Comparison of ENCODE assay signal across 9 cellular contexts in genomic region chr9:86854898-86855523, GRCh38.
DNase-seq lines count a peak whose midpoint lies in the region; ATAC-seq and TF ChIP-seq lines count a peak whose summit lies in the region.
"Had no signal": no experiment of that assay in that cellular context is flagged by ENCODE, and none has a peak within 500 bp of the region (broad histone marks: within the 10 kb centered on the region; RNA-seq: fewer than 3 reads in every experiment).

No MANE protein-coding gene starts in this region.

- no peaks in the 10 kb centered on the region for H3K9me3 ChIP-seq in iPS DF 6.9 (ENCODE audit: control insufficient read depth, insufficient read depth, low read length)

- H3K27me3 Mint-ChIP-seq in type B pancreatic cell: peaks cover 3% of the 10 kb centered on the region

- H3K4me3 ChIP-seq in iPS DF 6.9 (ENCODE audit: low read length): no peak overlapping the region

- no peaks in the 10 kb centered on the region; the same call in 1 of the 2 replicates for H3K27me3 ChIP-seq in iPS DF 6.9 (ENCODE audit: control insufficient read depth, insufficient read depth, low read length)

- no peaks in the 10 kb centered on the region for H3K36me3 Mint-ChIP-seq in type B pancreatic cell

- no peaks in the 10 kb centered on the region for H3K9me3 Mint-ChIP-seq in type B pancreatic cell

- H3K27ac ChIP-seq in iPS DF 6.9 (ENCODE audit: low read length): no peak overlapping the region

- peak overlapping the region; percentile 25 for H3K4me3 Mint-ChIP-seq in type B pancreatic cell

- ATAC-seq in SK-N-SH treated with all-trans-retinoic acid at 6 μM for 48 hours (peak; percentile 99), GM18909 (IDR thresholded peaks at IDR 0.05; ENCODE audit: poor library complexity, unreplicated experiment) (no peak), HG03565 (IDR thresholded peaks at IDR 0.05; ENCODE audit: unreplicated experiment) (no peak), HG03025 (IDR thresholded peaks at IDR 0.05; ENCODE audit: low FRiP score, unreplicated experiment) (no peak)

- DNase-seq in NCI-H2107 treated with DMSO at 0.1 percent for 48 hours (lab: John Stamatoyannopoulos, UW; ENCODE audit: unreplicated experiment) (peak; percentile 1), NCI-H2107 (lab: John Stamatoyannopoulos, UW) (no peak), iPS DF 6.9 (ENCODE audit: low read depth, low spot score) (peak; percentile 79), type B pancreatic cell (ENCODE audit: extremely low spot score, unreplicated experiment) (no peak)
- DNase-seq: erythroblast had no signal

- H3K27ac Mint-ChIP-seq in type B pancreatic cell: peak overlapping the region; percentile 49

- WGBS in iPS DF 6.9 (ENCODE audit: insufficient coverage, insufficient read length): no CpG with 5 or more reads among the region's 5 CpGs

- H3K36me3 ChIP-seq in iPS DF 6.9 (ENCODE audit: control insufficient read depth, insufficient read depth, low read length): no peaks in the 10 kb centered on the region

- TF ChIP-seq CTCF in type B pancreatic cell (conservative IDR thresholded peaks at IDR 0.05): no peak

- H3K4me1 Mint-ChIP-seq in type B pancreatic cell (ENCODE audit: unreplicated experiment): peaks cover 50% of the 10 kb centered on the region

- H3K4me1 ChIP-seq in iPS DF 6.9 (ENCODE audit: control insufficient read depth, insufficient read depth, low read length): peaks cover under 1% of the 10 kb centered on the region; the same call in 1 of the 2 replicates

TF ChIP-seq in SK-N-SH treated with all-trans-retinoic acid at 6 μM for 48 hours, 23 proteins besides CTCF, POLR2A, EP300 and RAD21:
- TF ChIP-seq, protein P1, sequence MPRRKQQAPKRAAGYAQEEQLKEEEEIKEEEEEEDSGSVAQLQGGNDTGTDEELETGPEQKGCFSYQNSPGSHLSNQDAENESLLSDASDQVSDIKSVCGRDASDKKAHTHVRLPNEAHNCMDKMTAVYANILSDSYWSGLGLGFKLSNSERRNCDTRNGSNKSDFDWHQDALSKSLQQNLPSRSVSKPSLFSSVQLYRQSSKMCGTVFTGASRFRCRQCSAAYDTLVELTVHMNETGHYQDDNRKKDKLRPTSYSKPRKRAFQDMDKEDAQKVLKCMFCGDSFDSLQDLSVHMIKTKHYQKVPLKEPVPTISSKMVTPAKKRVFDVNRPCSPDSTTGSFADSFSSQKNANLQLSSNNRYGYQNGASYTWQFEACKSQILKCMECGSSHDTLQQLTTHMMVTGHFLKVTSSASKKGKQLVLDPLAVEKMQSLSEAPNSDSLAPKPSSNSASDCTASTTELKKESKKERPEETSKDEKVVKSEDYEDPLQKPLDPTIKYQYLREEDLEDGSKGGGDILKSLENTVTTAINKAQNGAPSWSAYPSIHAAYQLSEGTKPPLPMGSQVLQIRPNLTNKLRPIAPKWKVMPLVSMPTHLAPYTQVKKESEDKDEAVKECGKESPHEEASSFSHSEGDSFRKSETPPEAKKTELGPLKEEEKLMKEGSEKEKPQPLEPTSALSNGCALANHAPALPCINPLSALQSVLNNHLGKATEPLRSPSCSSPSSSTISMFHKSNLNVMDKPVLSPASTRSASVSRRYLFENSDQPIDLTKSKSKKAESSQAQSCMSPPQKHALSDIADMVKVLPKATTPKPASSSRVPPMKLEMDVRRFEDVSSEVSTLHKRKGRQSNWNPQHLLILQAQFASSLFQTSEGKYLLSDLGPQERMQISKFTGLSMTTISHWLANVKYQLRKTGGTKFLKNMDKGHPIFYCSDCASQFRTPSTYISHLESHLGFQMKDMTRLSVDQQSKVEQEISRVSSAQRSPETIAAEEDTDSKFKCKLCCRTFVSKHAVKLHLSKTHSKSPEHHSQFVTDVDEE (CRISPR knock-in tag; IDR thresholded peaks at IDR 0.05): no peak
- TF ChIP-seq, protein P2, sequence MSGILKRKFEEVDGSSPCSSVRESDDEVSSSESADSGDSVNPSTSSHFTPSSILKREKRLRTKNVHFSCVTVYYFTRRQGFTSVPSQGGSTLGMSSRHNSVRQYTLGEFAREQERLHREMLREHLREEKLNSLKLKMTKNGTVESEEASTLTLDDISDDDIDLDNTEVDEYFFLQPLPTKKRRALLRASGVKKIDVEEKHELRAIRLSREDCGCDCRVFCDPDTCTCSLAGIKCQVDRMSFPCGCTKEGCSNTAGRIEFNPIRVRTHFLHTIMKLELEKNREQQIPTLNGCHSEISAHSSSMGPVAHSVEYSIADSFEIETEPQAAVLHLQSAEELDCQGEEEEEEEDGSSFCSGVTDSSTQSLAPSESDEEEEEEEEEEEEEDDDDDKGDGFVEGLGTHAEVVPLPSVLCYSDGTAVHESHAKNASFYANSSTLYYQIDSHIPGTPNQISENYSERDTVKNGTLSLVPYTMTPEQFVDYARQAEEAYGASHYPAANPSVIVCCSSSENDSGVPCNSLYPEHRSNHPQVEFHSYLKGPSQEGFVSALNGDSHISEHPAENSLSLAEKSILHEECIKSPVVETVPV (CRISPR knock-in tag; IDR thresholded peaks at IDR 0.05): no peak
- TF ChIP-seq BACH2 (CRISPR knock-in tag; IDR thresholded peaks at IDR 0.05; ENCODE audit: borderline replicate concordance): no peak
- TF ChIP-seq ARNTL (CRISPR knock-in tag; IDR thresholded peaks at IDR 0.05; ENCODE audit: borderline replicate concordance, low read depth): no peak
- no peak for TF ChIP-seq OSR1 (CRISPR knock-in tag; IDR thresholded peaks at IDR 0.05)
- no peak for TF ChIP-seq RARB (CRISPR knock-in tag; IDR thresholded peaks at IDR 0.05)
- TF ChIP-seq PATZ1 (CRISPR knock-in tag; IDR thresholded peaks at IDR 0.05; ENCODE audit: borderline replicate concordance): no peak
- TF ChIP-seq PPARA (CRISPR knock-in tag; IDR thresholded peaks at IDR 0.05; ENCODE audit: borderline replicate concordance): no peak
- TF ChIP-seq, protein P3, sequence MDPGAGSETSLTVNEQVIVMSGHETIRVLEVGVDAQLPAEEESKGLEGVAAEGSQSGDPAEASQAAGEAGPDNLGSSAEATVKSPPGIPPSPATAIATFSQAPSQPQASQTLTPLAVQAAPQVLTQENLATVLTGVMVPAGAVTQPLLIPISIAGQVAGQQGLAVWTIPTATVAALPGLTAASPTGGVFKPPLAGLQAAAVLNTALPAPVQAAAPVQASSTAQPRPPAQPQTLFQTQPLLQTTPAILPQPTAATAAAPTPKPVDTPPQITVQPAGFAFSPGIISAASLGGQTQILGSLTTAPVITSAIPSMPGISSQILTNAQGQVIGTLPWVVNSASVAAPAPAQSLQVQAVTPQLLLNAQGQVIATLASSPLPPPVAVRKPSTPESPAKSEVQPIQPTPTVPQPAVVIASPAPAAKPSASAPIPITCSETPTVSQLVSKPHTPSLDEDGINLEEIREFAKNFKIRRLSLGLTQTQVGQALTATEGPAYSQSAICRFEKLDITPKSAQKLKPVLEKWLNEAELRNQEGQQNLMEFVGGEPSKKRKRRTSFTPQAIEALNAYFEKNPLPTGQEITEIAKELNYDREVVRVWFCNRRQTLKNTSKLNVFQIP (CRISPR knock-in tag; IDR thresholded peaks at IDR 0.05; ENCODE audit: borderline replicate concordance, low read depth): no peak
- TF ChIP-seq TOX (CRISPR knock-in tag; IDR thresholded peaks at IDR 0.05; ENCODE audit: borderline replicate concordance): no peak
- TF ChIP-seq ESRRG (CRISPR knock-in tag; IDR thresholded peaks at IDR 0.05): no peak
- TF ChIP-seq ZC3H10 (CRISPR knock-in tag; IDR thresholded peaks at IDR 0.05): no peak
- TF ChIP-seq ZNF8 (CRISPR knock-in tag; IDR thresholded peaks at IDR 0.05): no peak
- no peak for TF ChIP-seq ZFP3 (CRISPR knock-in tag; IDR thresholded peaks at IDR 0.05)
- TF ChIP-seq ZNF70 (CRISPR knock-in tag; IDR thresholded peaks at IDR 0.05): no peak
- TF ChIP-seq SNAI2 (CRISPR knock-in tag; IDR thresholded peaks at IDR 0.05): no peak
TF ChIP-seq in SK-N-SH treated with all-trans-retinoic acid at 6 μM for 48 hours: peak in this region for 0.

Comparison
In these comparisons a context has a peak if more than half of its experiments do, and no peak if none do; other contexts are left out.
1. DNase-seq: peak in NCI-H2107 treated with DMSO at 0.1 percent for 48 hours (single experiment) and iPS DF 6.9 (single experiment); none in NCI-H2107 (single experiment) and type B pancreatic cell (single experiment).